1 cellular context compared by ENCODE assay signal in genomic region chr12:109475993-109476806, GRCh38.
TF ChIP-seq lines count a peak whose summit lies in the region.

No MANE protein-coding gene starts in this region.

TF ChIP-seq in H1, 55 proteins besides CTCF, POLR2A, EP300 and RAD21:
- TF ChIP-seq PHF8 (conservative IDR thresholded peaks at IDR 0.05; ENCODE audit: low read depth, low read length) = peak; percentile 9; the same call in 1 of the 2 replicates
- TF ChIP-seq YY1 (IDR thresholded peaks at IDR 0.05; ENCODE audit: low read depth, low read length) = peak; percentile 56; the same call in 1 of the 2 replicates
- TF ChIP-seq MAX (IDR thresholded peaks at IDR 0.05) = no peak
- TF ChIP-seq POLR2AphosphoS5 (IDR thresholded peaks at IDR 0.05; ENCODE audit: low read depth, low read length) = peak; percentile 64; the same call in 1 of the 2 replicates
- no peak for TF ChIP-seq CEBPB (IDR thresholded peaks at IDR 0.05; ENCODE audit: low read depth, low read length)
- TF ChIP-seq SIN3A (conservative IDR thresholded peaks at IDR 0.05 in 1 of 2, IDR thresholded peaks at IDR 0.05 in 1 of 2; ENCODE audit: low read depth in 1 of 2, low read length in 2 of 2) = peak in 1 of 2 experiments; percentile 5; a peak in 1 of 4 replicates
TF ChIP-seq in H1: peak in this region for 4.
